Comparison of ENCODE assay signal across 32 cellular contexts in the genomic region with DNA sequence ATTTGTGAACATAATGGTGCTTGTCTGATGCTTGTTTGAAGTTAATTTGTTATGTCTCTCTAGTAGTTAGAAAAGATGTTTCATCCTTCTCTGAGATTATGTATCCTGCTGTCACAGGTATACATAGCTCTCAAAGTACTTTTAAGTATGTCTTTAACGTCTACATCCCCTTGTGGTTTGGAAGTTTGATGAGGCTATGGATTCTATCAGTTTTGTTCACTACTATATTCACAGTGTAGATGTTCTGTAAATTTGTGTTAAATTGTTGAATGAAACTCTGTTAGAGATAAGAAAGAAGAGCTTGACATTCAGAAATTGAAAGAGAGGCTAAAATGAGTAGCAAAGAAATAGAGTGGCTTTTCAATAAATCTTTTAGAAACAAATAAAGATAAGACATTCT.
A peak's percentile ranks its signal among the peaks of the same experiment; 100 is the strongest.
DNase-seq lines count a peak whose midpoint lies in the region; ATAC-seq, FAIRE-seq and TF ChIP-seq lines count a peak whose summit lies in the region.
"Had no signal": no experiment of that assay in that cellular context is flagged by ENCODE, and none has a peak within 500 bp of the region (broad histone marks: within the 10 kb centered on the region; RNA-seq: fewer than 3 reads in every experiment).

No MANE protein-coding gene starts in this region.

- no peak overlapping the region for H3K27ac Mint-ChIP-seq in activated CD8-positive, alpha-beta memory T cell treated with anti-CD3 and anti-CD28 coated beads, Interleukin-2, amount 10 ng/mL, durations not matched to agents 7 days and 5 days
- H3K27ac Mint-ChIP-seq: B cell; CD14-positive monocyte; CD4-positive, alpha-beta memory T cell; CD4-positive, alpha-beta T cell; CD4-positive, CD25-positive, alpha-beta regulatory T cell; CD8-positive, alpha-beta memory T cell; CD8-positive, alpha-beta T cell had no signal

- H3K4me1 Mint-ChIP-seq in activated CD8-positive, alpha-beta memory T cell treated with anti-CD3 and anti-CD28 coated beads, Interleukin-2, amount 10 ng/mL, durations not matched to agents 7 days and 5 days, result no peaks in the 10 kb centered on the region
- H3K4me1 Mint-ChIP-seq: B cell; CD14-positive monocyte; CD4-positive, alpha-beta memory T cell; CD4-positive, CD25-positive, alpha-beta regulatory T cell; CD8-positive, alpha-beta memory T cell had no signal

- H3K27ac ChIP-seq in K562 (ENCODE audit: extremely low read depth, low read depth, low read length), result no peak overlapping the region
- H3K27ac ChIP-seq: 22Rv1; A549; BLaER1; BLaER1 treated with 17β-estradiol and CSF1 and Interleukin-3, amounts not matched to agents 10 nM and 100 nM; C4-2B had no signal

- intact Hi-C loops in K562 (cut with micrococcal nuclease), result no loop called here

- no peak for DNase-seq in D721Med (ENCODE audit: insufficient read length, low spot score)
- no peak for DNase-seq in K562 (ENCODE audit: extremely low read depth in 1 of 4, low spot score in 3 of 4)
- DNase-seq in activated CD8-positive, alpha-beta memory T cell treated with anti-CD3 and anti-CD28 coated beads, Interleukin-2, amount 10 ng/mL, durations not matched to agents 7 days and 5 days, result no peak
- no peak for DNase-seq in NCI-H446 (lab: John Stamatoyannopoulos, UW)
- DNase-seq: 8988T; ACHN; AML-193; BE2C; C1 segment of cervical spinal cord; Caco-2; Calu3; CD4-positive, alpha-beta memory T cell; CD4-positive, alpha-beta T cell; CD4-positive, CD25-positive, alpha-beta regulatory T cell; CD8-positive, alpha-beta memory T cell; CD8-positive, alpha-beta T cell; COR-L47; DMS 273 treated with DMSO at 0.1 percent for 48 hours; DMS153; DMS53; DMS79; DMS79 treated with DMSO at 0.1 percent for 48 hours; DND-41; EL had no signal

- no peak overlapping the region for H2AFZ ChIP-seq in K562 (ENCODE audit: low read depth, low read length)

- in situ Hi-C loops in K562 (cut with MboI), result no loop called here

- TF ChIP-seq CTCF in D721Med (IDR thresholded peaks at IDR 0.05; ENCODE audit: insufficient read depth, missing control alignments) (no peak), K562 (IDR thresholded peaks at IDR 0.05 in 2 of 3, conservative IDR thresholded peaks at IDR 0.05 in 1 of 3; ENCODE audit: insufficient read depth in 2 of 3, low read depth in 1 of 3, low read length in 3 of 3) (no peak)

- no peaks in the 10 kb centered on the region for H3K27me3 ChIP-seq in K562 (ENCODE audit: control insufficient read depth in 2 of 2, insufficient read depth in 2 of 2, low read length in 2 of 2)
- H3K27me3 ChIP-seq: BE2C; BLaER1; BLaER1 treated with 17β-estradiol and CSF1 and Interleukin-3, amounts not matched to agents 10 nM and 100 nM had no signal

- H3K79me2 ChIP-seq in K562 (ENCODE audit: control insufficient read depth, insufficient read depth, low read length), result no peaks in the 10 kb centered on the region

- H3K27me3 Mint-ChIP-seq in activated CD8-positive, alpha-beta memory T cell treated with anti-CD3 and anti-CD28 coated beads, Interleukin-2, amount 10 ng/mL, durations not matched to agents 7 days and 5 days, result no peaks in the 10 kb centered on the region
- H3K27me3 Mint-ChIP-seq: B cell; CD4-positive, alpha-beta memory T cell; CD4-positive, alpha-beta T cell; CD4-positive, CD25-positive, alpha-beta regulatory T cell; CD8-positive, alpha-beta memory T cell had no signal

- no peak overlapping the region for H3K4me2 ChIP-seq in K562 (ENCODE audit: insufficient read depth, low read length)
- H3K4me2 ChIP-seq: A549; BLaER1; BLaER1 treated with 17β-estradiol and CSF1 and Interleukin-3, amounts not matched to agents 10 nM and 100 nM had no signal

- no peaks in the 10 kb centered on the region; the same call in 1 of the 2 replicates for H3K9me3 ChIP-seq in K562 (replicated peaks; ENCODE audit: control insufficient read depth, insufficient read depth, low read depth, low read length)
- H3K9me3 ChIP-seq: A549; BE2C; BLaER1; BLaER1 treated with 17β-estradiol and CSF1 and Interleukin-3, amounts not matched to agents 10 nM and 100 nM; Caco-2 had no signal

- H3K4me1 ChIP-seq in K562 (replicated peaks in 1 of 2; ENCODE audit: control insufficient read depth in 2 of 2, insufficient read depth in 2 of 2, low read length in 2 of 2), result no peaks in the 10 kb centered on the region
- H3K4me1 ChIP-seq: A549; BE2C; BLaER1; BLaER1 treated with 17β-estradiol and CSF1 and Interleukin-3, amounts not matched to agents 10 nM and 100 nM; Caco-2 had no signal

- BruUV-seq in K562 (replicated peaks; lab: Mats Ljungman, UMichigan), result no TSS peak

- CTCF ChIA-PET in K562 (lab: Yijun Ruan, JAX; ENCODE audit: low intra/inter-chr PET ratio), result no interaction called here
- CTCF ChIA-PET in activated CD8-positive, alpha-beta memory T cell treated with anti-CD3 and anti-CD28 coated beads, Interleukin-2, amount 10 ng/mL, durations not matched to agents 7 days and 5 days (lab: Charles Lee), result no interaction called here

- no peaks in the 10 kb centered on the region for H3K9me1 ChIP-seq in K562 (ENCODE audit: control insufficient read depth, insufficient read depth, low read length)

- H3K4me3 ChIP-seq in K562, result no peak overlapping the region
- H3K4me3 ChIP-seq: A549; BLaER1; BLaER1 treated with 17β-estradiol and CSF1 and Interleukin-3, amounts not matched to agents 10 nM and 100 nM had no signal

- 2% methylated on average over 1 of the region's 1 CpG for whole genome bisulfite sequencing in K562 (ENCODE audit: insufficient coverage, low coverage, missing lambda C conversion rate)

- no peak overlapping the region for H3K9ac ChIP-seq in K562 (ENCODE audit: insufficient read depth in 1 of 2, low read depth in 2 of 2, low read length in 2 of 2)
- H3K9ac ChIP-seq: BLaER1; BLaER1 treated with 17β-estradiol and CSF1 and Interleukin-3, amounts not matched to agents 10 nM and 100 nM had no signal

- no peaks in the 10 kb centered on the region for H4K20me1 ChIP-seq in K562 (replicated peaks; ENCODE audit: control insufficient read depth, insufficient read depth, low read length)
- H4K20me1 ChIP-seq: BLaER1; BLaER1 treated with 17β-estradiol and CSF1 and Interleukin-3, amounts not matched to agents 10 nM and 100 nM had no signal

- H3K9me3 Mint-ChIP-seq in activated CD8-positive, alpha-beta memory T cell treated with anti-CD3 and anti-CD28 coated beads, Interleukin-2, amount 10 ng/mL, durations not matched to agents 7 days and 5 days (ENCODE audit: low read depth), result no peaks in the 10 kb centered on the region
- H3K9me3 Mint-ChIP-seq: CD14-positive monocyte; CD4-positive, alpha-beta memory T cell; CD4-positive, alpha-beta T cell; CD8-positive, alpha-beta memory T cell; CD8-positive, alpha-beta T cell had no signal

- peak; percentile 25 for FAIRE-seq in D721Med (lab: Jason Lieb, UNC)
- no peak for FAIRE-seq in K562 (lab: Jason Lieb, UNC)
- FAIRE-seq: A204.1, A549 had no signal

- ATAC-seq in K562, result no peak
- ATAC-seq in activated CD8-positive, alpha-beta memory T cell treated with anti-CD3 and anti-CD28 coated beads, Interleukin-2, amount 10 ng/mL, durations not matched to agents 7 days and 5 days, result no peak
- ATAC-seq: A549; CD8-positive, alpha-beta T cell had no signal

- TF ChIP-seq POLR2A in K562 (conservative IDR thresholded peaks at IDR 0.05), result no peak

- POLR2A ChIA-PET in K562 (lab: Yijun Ruan, JAX), result no interaction called here

- TF ChIP-seq EP300 in K562 (IDR thresholded peaks at IDR 0.05; ENCODE audit: low read length), result no peak

- H3K36me3 Mint-ChIP-seq in activated CD8-positive, alpha-beta memory T cell treated with anti-CD3 and anti-CD28 coated beads, Interleukin-2, amount 10 ng/mL, durations not matched to agents 7 days and 5 days, result no peaks in the 10 kb centered on the region
- H3K36me3 Mint-ChIP-seq: CD14-positive monocyte; CD4-positive, alpha-beta memory T cell; CD4-positive, CD25-positive, alpha-beta regulatory T cell; CD8-positive, alpha-beta memory T cell; CD8-positive, alpha-beta T cell had no signal

- H3K4me3 Mint-ChIP-seq in activated CD8-positive, alpha-beta memory T cell treated with anti-CD3 and anti-CD28 coated beads, Interleukin-2, amount 10 ng/mL, durations not matched to agents 7 days and 5 days, result no peak overlapping the region
- H3K4me3 Mint-ChIP-seq: B cell; CD14-positive monocyte; CD4-positive, alpha-beta memory T cell; CD4-positive, alpha-beta T cell; CD4-positive, CD25-positive, alpha-beta regulatory T cell; CD8-positive, alpha-beta memory T cell; CD8-positive, alpha-beta T cell had no signal

- no peaks in the 10 kb centered on the region for H3K36me3 ChIP-seq in K562 (ENCODE audit: control insufficient read depth, insufficient read depth, low read length)
- H3K36me3 ChIP-seq: BE2C; BLaER1; BLaER1 treated with 17β-estradiol and CSF1 and Interleukin-3, amounts not matched to agents 10 nM and 100 nM had no signal

- TF ChIP-seq RAD21 in K562 (CRISPR knock-in tag; conservative IDR thresholded peaks at IDR 0.05 in 1 of 2, IDR thresholded peaks at IDR 0.05 in 1 of 2), result no peak

TF ChIP-seq in K562, 482 proteins besides CTCF, POLR2A, EP300 and RAD21 (continues in another document):
- TF ChIP-seq ZNF140 (CRISPR knock-in tag; IDR thresholded peaks at IDR 0.05), result peak; percentile 68; the same call in 1 of the 2 replicates
- TF ChIP-seq HMG20A (CRISPR knock-in tag; conservative IDR thresholded peaks at IDR 0.05), result peak; percentile 69; the same call in 1 of the 2 replicates
- 0 out of 2 replicates have a peak, but pooled peaks have one; percentile 27 for TF ChIP-seq IFI16 (CRISPR knock-in tag; IDR thresholded peaks at IDR 0.05)
- no peak for TF ChIP-seq ZFX (CRISPR knock-in tag; IDR thresholded peaks at IDR 0.05)
- TF ChIP-seq ZKSCAN3 (CRISPR knock-in tag; IDR thresholded peaks at IDR 0.05), result 0 out of 2 replicates have a peak, but pooled peaks have one; percentile 45
- TF ChIP-seq ZNF436 (CRISPR knock-in tag; IDR thresholded peaks at IDR 0.05), result peak; percentile 51; the same call in 1 of the 2 replicates
- 0 out of 2 replicates have a peak, but pooled peaks have one; percentile 44 for TF ChIP-seq ZFP1 (CRISPR knock-in tag; IDR thresholded peaks at IDR 0.05)
- 0 out of 2 replicates have a peak, but pooled peaks have one; percentile 15 for TF ChIP-seq ZNF764 (CRISPR knock-in tag; IDR thresholded peaks at IDR 0.05; ENCODE audit: low read depth)
- TF ChIP-seq CBFA2T3 (IDR thresholded peaks at IDR 0.05), result no peak
- 0 out of 4 replicates have a peak, but pooled peaks of 1 of the 2 experiments have one; percentile 5 for TF ChIP-seq SRF (CRISPR knock-in tag; IDR thresholded peaks at IDR 0.05)
- 0 out of 2 replicates have a peak, but pooled peaks have one; percentile 51 for TF ChIP-seq ZNF778 (CRISPR knock-in tag; IDR thresholded peaks at IDR 0.05)
- TF ChIP-seq PPARD (CRISPR knock-in tag; IDR thresholded peaks at IDR 0.05), result 0 out of 2 replicates have a peak, but pooled peaks have one; percentile 63
- TF ChIP-seq SRSF9 (IDR thresholded peaks at IDR 0.05; ENCODE audit: borderline replicate concordance, low read depth, low read length), result 0 out of 2 replicates have a peak, but pooled peaks have one; percentile 30
- no peak for TF ChIP-seq MCM2 (IDR thresholded peaks at IDR 0.05; ENCODE audit: low read depth)
- peak; percentile 34; the same call in 1 of the 2 replicates for TF ChIP-seq ZNF324 (CRISPR knock-in tag; IDR thresholded peaks at IDR 0.05)
- no peak for TF ChIP-seq XRCC4 (IDR thresholded peaks at IDR 0.05; ENCODE audit: extremely low read depth, insufficient read depth, insufficient read length)
